ENCODE assay signal across 21 cellular contexts in genomic region chr22:17429516-17429915, GRCh38.
"Had no signal": no experiment of that assay in that cellular context is flagged by ENCODE, and none has a peak within 500 bp of the region (broad histone marks: within the 10 kb centered on the region; RNA-seq: fewer than 3 reads in every experiment).

No MANE protein-coding gene starts in this region.

- H3K4me1 ChIP-seq: body of pancreas, prostate gland, suprapubic skin, transverse colon had no signal

- H3K4me3 Mint-ChIP-seq: activated CD4-positive, alpha-beta T cell treated with anti-CD3 and anti-CD28 coated beads, Interleukin-2, amount 10 ng/mL, durations not matched to agents 24 days and 14 days; activated CD8-positive, alpha-beta T cell treated with anti-CD3 and anti-CD28 coated beads, Interleukin-2, amount 10 ng/mL, durations not matched to agents 7 days and 5 days; activated naive CD8-positive, alpha-beta T cell treated with anti-CD3 and anti-CD28 coated beads, Interleukin-2, amount 10 ng/mL, durations not matched to agents 7 days and 5 days; activated T-cell treated with anti-CD3 and anti-CD28 coated beads, Interleukin-2, amount 50 U/mL, for 24 hours; naive B cell; stimulated activated naive CD8-positive, alpha-beta T cell treated with anti-CD3 and anti-CD28 coated beads, Interleukin-15, amount 100 ng/mL, for 72 hours had no signal

- H3K4me1 Mint-ChIP-seq: stimulated activated naive CD8-positive, alpha-beta T cell treated with anti-CD3 and anti-CD28 coated beads, Interleukin-15, amount 100 ng/mL, for 72 hours had no signal

- H3K27me3 ChIP-seq: body of pancreas, transverse colon had no signal

- H3K9me3 Mint-ChIP-seq: activated CD4-positive, alpha-beta T cell treated with anti-CD3 and anti-CD28 coated beads, Interleukin-2, amount 10 ng/mL, durations not matched to agents 24 days and 14 days; activated naive CD8-positive, alpha-beta T cell treated with anti-CD3 and anti-CD28 coated beads, Interleukin-2, amount 10 ng/mL, durations not matched to agents 7 days and 5 days; activated T-cell treated with anti-CD3 and anti-CD28 coated beads, Interleukin-2, amount 50 U/mL, for 24 hours; activated T-helper 2 cell treated with anti-CD3 and anti-CD28 coated beads, Interferon-gamma antibody, Interleukin-2, Interleukin-4, amounts not matched to agents 10 μg/mL and 5 μg/mL and 100 μg/mL, durations not matched to agents 14 hours and 24 hours and 36 hours; stimulated activated naive CD8-positive, alpha-beta T cell treated with anti-CD3 and anti-CD28 coated beads, Interleukin-15, amount 100 ng/mL, for 72 hours had no signal

- DNase-seq: activated CD4-positive, alpha-beta T cell treated with anti-CD3 and anti-CD28 coated beads, Interleukin-2, amount 10 ng/mL, durations not matched to agents 24 days and 14 days; activated CD8-positive, alpha-beta T cell treated with anti-CD3 and anti-CD28 coated beads, Interleukin-2, amount 10 ng/mL, durations not matched to agents 7 days and 5 days; activated naive CD4-positive, alpha-beta T cell treated with Interleukin-2 at 50 U/mL for 16 hours; activated naive CD8-positive, alpha-beta T cell treated with anti-CD3 and anti-CD28 coated beads, Interleukin-2, amount 10 ng/mL, durations not matched to agents 7 days and 5 days; activated T-cell treated with anti-CD3 and anti-CD28 coated beads, Interleukin-2, amount 50 U/mL, for 24 hours; amygdala; body of pancreas; caudate nucleus; hippocampal formation; left cardiac atrium; mesenchymal stem cell; mucosa of descending colon; naive B cell; right cardiac atrium; stimulated activated CD4-positive, alpha-beta T cell treated with anti-CD3 and anti-CD28 coated beads, Interleukin-4, amount 100 ng/mL, for 1 hour; stimulated activated naive CD8-positive, alpha-beta T cell treated with anti-CD3 and anti-CD28 coated beads, Interleukin-15, amount 100 ng/mL, for 72 hours; transverse colon had no signal

- H3K27ac ChIP-seq: body of pancreas, prostate gland, suprapubic skin, transverse colon had no signal

- H3K36me3 ChIP-seq: prostate gland, suprapubic skin, transverse colon had no signal

- H3K27ac Mint-ChIP-seq: activated CD4-positive, alpha-beta T cell treated with anti-CD3 and anti-CD28 coated beads, Interleukin-2, amount 10 ng/mL, durations not matched to agents 24 days and 14 days; activated CD8-positive, alpha-beta T cell treated with anti-CD3 and anti-CD28 coated beads, Interleukin-2, amount 10 ng/mL, durations not matched to agents 7 days and 5 days; activated T-cell treated with anti-CD3 and anti-CD28 coated beads, Interleukin-2, amount 50 U/mL, for 24 hours; activated T-helper 2 cell treated with anti-CD3 and anti-CD28 coated beads, Interferon-gamma antibody, Interleukin-2, Interleukin-4, amounts not matched to agents 10 μg/mL and 5 μg/mL and 100 μg/mL, durations not matched to agents 14 hours and 24 hours and 36 hours had no signal

- H3K36me3 Mint-ChIP-seq: activated naive CD8-positive, alpha-beta T cell treated with anti-CD3 and anti-CD28 coated beads, Interleukin-2, amount 10 ng/mL, durations not matched to agents 7 days and 5 days; naive B cell had no signal

- H3K9me3 ChIP-seq: body of pancreas, mucosa of descending colon, prostate gland, suprapubic skin, transverse colon had no signal

- ATAC-seq: activated CD8-positive, alpha-beta T cell treated with anti-CD3 and anti-CD28 coated beads, Interleukin-2, amount 10 ng/mL, durations not matched to agents 7 days and 5 days; body of pancreas; mucosa of descending colon; stimulated activated naive CD8-positive, alpha-beta T cell treated with anti-CD3 and anti-CD28 coated beads, Interleukin-15, amount 100 ng/mL, for 72 hours had no signal

- H3K4me3 ChIP-seq: body of pancreas, mucosa of descending colon, prostate gland, smooth muscle cell, suprapubic skin, transverse colon had no signal
